ENCODE assay signal across 8 cellular contexts in genomic region chr13:38348890-38349289, GRCh38. TPM values are rescaled to one million over a fixed set of nuclear protein-coding genes. Genes with fewer than 3 reads are reported as not detected.
DNase-seq lines count a peak whose midpoint lies in the region; ATAC-seq and TF ChIP-seq lines count a peak whose summit lies in the region.

No MANE protein-coding gene starts in this region.

- peaks cover 14% of the 10 kb centered on the region for H3K4me1 Mint-ChIP-seq in Calu3 (ENCODE audit: low read depth, unreplicated experiment)
- H3K4me1 Mint-ChIP-seq in activated CD4-positive, alpha-beta T cell treated with anti-CD3 and anti-CD28 coated beads, Interleukin-2, amount 10 ng/mL, durations not matched to agents 24 days and 14 days: peaks cover 34% of the 10 kb centered on the region
- H3K4me1 Mint-ChIP-seq in neural crest cell: peaks cover 24% of the 10 kb centered on the region

- no peak overlapping the region for H3K27ac ChIP-seq in urinary bladder (ENCODE audit: low read depth)

- H3K27me3 Mint-ChIP-seq in Calu3 (ENCODE audit: unreplicated experiment) (no peaks in the 10 kb centered on the region), neural crest cell (ENCODE audit: low read depth) (no peaks in the 10 kb centered on the region)
- H3K27me3 Mint-ChIP-seq in activated CD4-positive, alpha-beta T cell treated with anti-CD3 and anti-CD28 coated beads, Interleukin-2, amount 10 ng/mL, durations not matched to agents 24 days and 14 days: no peaks in the 10 kb centered on the region

- DNase-seq in Calu3 (no peak), neural crest cell (ENCODE audit: low read depth, low spot score) (no peak), pons (ENCODE audit: low spot score) (no peak)
- peak; percentile 74 for DNase-seq in activated CD4-positive, alpha-beta T cell treated with anti-CD3 and anti-CD28 coated beads, Interleukin-2, amount 10 ng/mL, durations not matched to agents 24 days and 14 days

- H3K27ac Mint-ChIP-seq in Calu3 (ENCODE audit: unreplicated experiment) (peak overlapping the region; percentile 97), neural crest cell (ENCODE audit: unreplicated experiment) (no peak overlapping the region)
- peak overlapping the region; percentile 99 for H3K27ac Mint-ChIP-seq in activated CD4-positive, alpha-beta T cell treated with anti-CD3 and anti-CD28 coated beads, Interleukin-2, amount 10 ng/mL, durations not matched to agents 24 days and 14 days

- H3K4me1 ChIP-seq in urinary bladder (ENCODE audit: insufficient read depth): no peaks in the 10 kb centered on the region

- H3K36me3 Mint-ChIP-seq in Calu3 (ENCODE audit: insufficient read depth, unreplicated experiment) (peaks cover 46% of the 10 kb centered on the region), neural crest cell (ENCODE audit: low read depth) (no peaks in the 10 kb centered on the region)
- peaks cover 30% of the 10 kb centered on the region for H3K36me3 Mint-ChIP-seq in activated CD4-positive, alpha-beta T cell treated with anti-CD3 and anti-CD28 coated beads, Interleukin-2, amount 10 ng/mL, durations not matched to agents 24 days and 14 days (ENCODE audit: low read depth)

- peak overlapping the region; percentile 55 for H3K4me3 ChIP-seq in urinary bladder (ENCODE audit: low read depth, low read length)

- peak; percentile 10 for ATAC-seq in GM21367 (IDR thresholded peaks at IDR 0.05; ENCODE audit: unreplicated experiment)
- ATAC-seq in HG03571 (IDR thresholded peaks at IDR 0.05; ENCODE audit: unreplicated experiment): peak; percentile 1
- ATAC-seq in esophagus mucosa: peak; percentile 61

- CTCF ChIA-PET in Calu3 (lab: Charles Lee): interaction anchor here (1.1 to 1.6 kb wide), 2 partner anchors 50 to 233 kb away, joined by 3 read pairs; no protein-coding TSS in a partner anchor

- H3K4me3 Mint-ChIP-seq in Calu3 (ENCODE audit: low read depth, unreplicated experiment): peak overlapping the region; percentile 82
- H3K4me3 Mint-ChIP-seq in activated CD4-positive, alpha-beta T cell treated with anti-CD3 and anti-CD28 coated beads, Interleukin-2, amount 10 ng/mL, durations not matched to agents 24 days and 14 days: peak overlapping the region; percentile 99
- peak overlapping the region; percentile 97 for H3K4me3 Mint-ChIP-seq in neural crest cell

- intact Hi-C loops in Calu3 (cut with micrococcal nuclease; ENCODE audit: unreplicated experiment): no loop called here
- intact Hi-C loops in activated CD4-positive, alpha-beta T cell treated with anti-CD3 and anti-CD28 coated beads, Interleukin-2, amount 10 ng/mL, durations not matched to agents 24 days and 14 days (cut with micrococcal nuclease): loop anchor here (1.0 to 10.0 kb wide), 6 partner anchors 746 to 2002 kb away; partner anchors contain the start of genes EXOSC8, LHFPL6, RFXAP and SPART

- no peaks in the 10 kb centered on the region for H3K9me3 Mint-ChIP-seq in Calu3 (ENCODE audit: low read depth, unreplicated experiment)
- H3K9me3 Mint-ChIP-seq in activated CD4-positive, alpha-beta T cell treated with anti-CD3 and anti-CD28 coated beads, Interleukin-2, amount 10 ng/mL, durations not matched to agents 24 days and 14 days: no peaks in the 10 kb centered on the region
- H3K9me3 Mint-ChIP-seq in neural crest cell: no peaks in the 10 kb centered on the region

- under 1% methylated on average over 11 of the region's 11 CpGs for WGBS in urinary bladder

- TSS peak; percentile 61 for BruUV-seq in Calu3 (replicated peaks; lab: Mats Ljungman, UMichigan)

- TF ChIP-seq CTCF in Calu3 (IDR thresholded peaks at IDR 0.05; ENCODE audit: unreplicated experiment) (no peak), neural crest cell (conservative IDR thresholded peaks at IDR 0.05) (no peak)

- peaks cover 2% of the 10 kb centered on the region for H3K36me3 ChIP-seq in urinary bladder (ENCODE audit: insufficient read depth)

RNA-seq across cellular contexts. Expression of gene UFM1, which starts 0.8 kb away (rescaled TPM):
- total RNA-seq in Calu3 (2022) (40.1 and 44.0 TPM in 2 replicates), esophagus mucosa (25.7 TPM), neural crest cell (35.7 and 36.2 TPM in 2 replicates), urinary bladder (164 TPM)
- total RNA-seq in activated CD4-positive, alpha-beta T cell treated with anti-CD3 and anti-CD28 coated beads, Interleukin-2, amount 10 ng/mL, durations not matched to agents 24 days and 14 days: 63.5 and 69.4 TPM in 2 replicates
- polyA plus RNA-seq in urinary bladder: 32.9 TPM

Comparison
In these comparisons a context has a peak if more than half of its experiments do, and no peak if none do; other contexts are left out.
1. ATAC-seq: peak in every context shown above with its lines; median percentile 61 in esophagus mucosa; 10 in GM21367; 1 in HG03571.